In genomic region chr2:230130668-230131364, GRCh38 we compare ENCODE assay signal across 1 cellular context.
TF ChIP-seq lines count a peak whose summit lies in the region.

No MANE protein-coding gene starts in this region.

TF ChIP-seq in HepG2, 621 proteins besides CTCF, POLR2A, EP300 and RAD21 (continued from another document and continues in another):
- TF ChIP-seq ZNF142 (CRISPR knock-in tag; IDR thresholded peaks at IDR 0.05) (no peak), RAD51 (IDR thresholded peaks at IDR 0.05; ENCODE audit: borderline replicate concordance) (no peak), HDAC6 (IDR thresholded peaks at IDR 0.05; ENCODE audit: low read depth, low read length) (no peak), TFDP2 (CRISPR knock-in tag; IDR thresholded peaks at IDR 0.05) (no peak), MTERF4 (CRISPR knock-in tag; IDR thresholded peaks at IDR 0.05) (no peak), ZNF275 (CRISPR knock-in tag; IDR thresholded peaks at IDR 0.05; ENCODE audit: borderline replicate concordance) (no peak), HNF1B (CRISPR knock-in tag; IDR thresholded peaks at IDR 0.05) (0 out of 2 replicates have a peak, but pooled peaks have one; percentile 19), ZBTB43 (CRISPR knock-in tag; conservative IDR thresholded peaks at IDR 0.05) (no peak), TBX3 (IDR thresholded peaks at IDR 0.05; ENCODE audit: borderline replicate concordance) (no peak), PREB (CRISPR knock-in tag; IDR thresholded peaks at IDR 0.05) (no peak), DBP (CRISPR knock-in tag; IDR thresholded peaks at IDR 0.05; ENCODE audit: not compliant biosample characterization) (no peak), ZNF788 (CRISPR knock-in tag; IDR thresholded peaks at IDR 0.05; ENCODE audit: borderline replicate concordance) (no peak), ZNF557 (CRISPR knock-in tag; IDR thresholded peaks at IDR 0.05) (no peak), ZNF33A (CRISPR knock-in tag; IDR thresholded peaks at IDR 0.05; ENCODE audit: borderline replicate concordance) (no peak), ZFP36L2 (CRISPR knock-in tag; IDR thresholded peaks at IDR 0.05) (no peak), NR2F2 (IDR thresholded peaks at IDR 0.05; ENCODE audit: borderline replicate concordance, low read depth) (peak; percentile 51), TRIM24 (CRISPR knock-in tag; IDR thresholded peaks at IDR 0.05) (no peak), ZNF18 (CRISPR knock-in tag; IDR thresholded peaks at IDR 0.05; ENCODE audit: insufficient replicate concordance) (no peak), ARNTL (CRISPR knock-in tag; IDR thresholded peaks at IDR 0.05) (no peak), JUND (CRISPR knock-in tag; IDR thresholded peaks at IDR 0.05) (no peak), FOSL1 (CRISPR knock-in tag; IDR thresholded peaks at IDR 0.05; ENCODE audit: borderline replicate concordance) (peak; percentile 25; the same call in 1 of the 2 replicates), HBP1 (CRISPR knock-in tag; IDR thresholded peaks at IDR 0.05; ENCODE audit: low read depth) (0 out of 2 replicates have a peak, but pooled peaks have one; percentile 48), SKI (IDR thresholded peaks at IDR 0.05; ENCODE audit: partially characterized antibody) (no peak), ZNF383 (CRISPR knock-in tag; IDR thresholded peaks at IDR 0.05; ENCODE audit: borderline replicate concordance) (no peak), ZNF724P (CRISPR knock-in tag; IDR thresholded peaks at IDR 0.05; ENCODE audit: borderline replicate concordance) (no peak), MAX (IDR thresholded peaks at IDR 0.05) (no peak), ZFY (CRISPR knock-in tag; IDR thresholded peaks at IDR 0.05) (no peak), SMAD1 (CRISPR knock-in tag; IDR thresholded peaks at IDR 0.05; ENCODE audit: borderline replicate concordance, low read depth) (no peak), RFX1 (IDR thresholded peaks at IDR 0.05) (no peak), MLLT10 (CRISPR knock-in tag; IDR thresholded peaks at IDR 0.05) (no peak), THRA (CRISPR knock-in tag; IDR thresholded peaks at IDR 0.05; ENCODE audit: borderline replicate concordance) (0 out of 2 replicates have a peak, but pooled peaks have one; percentile 28), ZNF337 (CRISPR knock-in tag; IDR thresholded peaks at IDR 0.05; ENCODE audit: borderline replicate concordance, low read depth) (no peak), SYNCRIP (IDR thresholded peaks at IDR 0.05; ENCODE audit: insufficient read depth, low read depth, low read length) (no peak), KAT7 (CRISPR knock-in tag; IDR thresholded peaks at IDR 0.05; ENCODE audit: borderline replicate concordance) (no peak), ZNF644 (CRISPR knock-in tag; IDR thresholded peaks at IDR 0.05; ENCODE audit: low read depth) (peak; percentile 73; the same call in 1 of the 2 replicates), TBL1XR1 (IDR thresholded peaks at IDR 0.05; ENCODE audit: borderline replicate concordance, low read length, partially characterized antibody) (no peak)
